Comparison of ENCODE assay signal across 15 cellular contexts in genomic region chr21:36245649-36246048, GRCh38.
"Had no signal": no experiment of that assay in that cellular context is flagged by ENCODE, and none has a peak within 500 bp of the region (broad histone marks: within the 10 kb centered on the region; RNA-seq: fewer than 3 reads in every experiment).

No MANE protein-coding gene starts in this region.

- H3K4me3 Mint-ChIP-seq: activated CD8-positive, alpha-beta memory T cell treated with anti-CD3 and anti-CD28 coated beads, Interleukin-2, amount 10 ng/mL, durations not matched to agents 7 days and 5 days; naive thymus-derived CD4-positive, alpha-beta T cell; stimulated activated memory B cell treated with anti-CD40 and anti-IgM and Interleukin-4, amounts not matched to agents 10 μg/mL and 1 μg/mL and 100 μg/mL, for 72 hours had no signal

- H3K27ac ChIP-seq: cardiac muscle cell, hepatocyte, left ventricle myocardium inferior, tibial nerve, vagina had no signal

- ATAC-seq: activated CD8-positive, alpha-beta memory T cell treated with anti-CD3 and anti-CD28 coated beads, Interleukin-2, amount 10 ng/mL, durations not matched to agents 7 days and 5 days; naive thymus-derived CD4-positive, alpha-beta T cell; stimulated activated memory B cell treated with anti-CD40 and anti-IgM and Interleukin-4, amounts not matched to agents 10 μg/mL and 1 μg/mL and 100 μg/mL, for 72 hours had no signal

- H3K27me3 Mint-ChIP-seq: activated CD8-positive, alpha-beta memory T cell treated with anti-CD3 and anti-CD28 coated beads, Interleukin-2, amount 10 ng/mL, durations not matched to agents 7 days and 5 days; naive thymus-derived CD4-positive, alpha-beta T cell; stimulated activated memory B cell treated with anti-CD40 and anti-IgM and Interleukin-4, amounts not matched to agents 10 μg/mL and 1 μg/mL and 100 μg/mL, for 72 hours had no signal

- H3K4me1 ChIP-seq: tibial nerve, vagina had no signal

- H3K9me3 Mint-ChIP-seq: naive thymus-derived CD4-positive, alpha-beta T cell; stimulated activated memory B cell treated with anti-CD40 and anti-IgM and Interleukin-4, amounts not matched to agents 10 μg/mL and 1 μg/mL and 100 μg/mL, for 72 hours had no signal

- H2AFZ ChIP-seq: hepatocyte had no signal

- H3K27me3 ChIP-seq: cardiac muscle cell, hepatocyte, tibial nerve, vagina had no signal

- H3K9me3 ChIP-seq: left ventricle myocardium inferior, mucosa of descending colon, tibial nerve, vagina had no signal

- H3K79me2 ChIP-seq: hepatocyte had no signal

- DNase-seq: activated CD4-positive, alpha-beta T cell treated with anti-CD3 and anti-CD28 coated beads, Interleukin-2, amount 50 U/mL, for 48 hours; activated CD8-positive, alpha-beta memory T cell treated with anti-CD3 and anti-CD28 coated beads, Interleukin-2, amount 10 ng/mL, durations not matched to agents 7 days and 5 days; activated effector memory CD4-positive, alpha-beta T cell treated with Interleukin-2 at 50 U/mL for 16 hours; activated naive CD4-positive, alpha-beta T cell treated with anti-CD3 and anti-CD28 coated beads, Interleukin-2, amount 50 U/mL, for 16 hours; activated T-cell treated with anti-CD3 and anti-CD28 coated beads, Interleukin-2, amount 50 U/mL, for 1 hour; left ventricle myocardium inferior; naive thymus-derived CD4-positive, alpha-beta T cell; stimulated activated CD4-positive, alpha-beta T cell treated with anti-CD3 and anti-CD28 coated beads, Interleukin-2, amount 100 ng/mL, for 48 hours; T-helper 9 cell had no signal

- H3K4me2 ChIP-seq: hepatocyte had no signal

- H3K4me3 ChIP-seq: cardiac muscle cell, hepatocyte, left ventricle myocardium inferior, mucosa of descending colon, tibial nerve, vagina had no signal

- H3K27ac Mint-ChIP-seq: activated CD8-positive, alpha-beta memory T cell treated with anti-CD3 and anti-CD28 coated beads, Interleukin-2, amount 10 ng/mL, durations not matched to agents 7 days and 5 days; stimulated activated memory B cell treated with anti-CD40 and anti-IgM and Interleukin-4, amounts not matched to agents 10 μg/mL and 1 μg/mL and 100 μg/mL, for 72 hours had no signal

- H3K36me3 ChIP-seq: cardiac muscle cell had no signal
